ENCODE assay signal across 1 cellular context in genomic region chr2:19048593-19049264, GRCh38.
TF ChIP-seq lines count a peak whose summit lies in the region.

No MANE protein-coding gene starts in this region.

TF ChIP-seq in HepG2, 621 proteins besides CTCF, POLR2A, EP300 and RAD21 (continued from another document and continues in another):
- TF ChIP-seq PAXIP1 (CRISPR knock-in tag; conservative IDR thresholded peaks at IDR 0.05) (peak; percentile 72), ZNF367 (CRISPR knock-in tag; IDR thresholded peaks at IDR 0.05; ENCODE audit: borderline replicate concordance) (no peak), ZNF234 (CRISPR knock-in tag; conservative IDR thresholded peaks at IDR 0.05) (no peak), ADNP (CRISPR knock-in tag; IDR thresholded peaks at IDR 0.05) (no peak), FOXO4 (CRISPR knock-in tag; conservative IDR thresholded peaks at IDR 0.05) (no peak), SIX4 (CRISPR knock-in tag; IDR thresholded peaks at IDR 0.05) (peak; percentile 91; the same call in 1 of the 2 replicates), ZZZ3 (CRISPR knock-in tag; IDR thresholded peaks at IDR 0.05; ENCODE audit: borderline replicate concordance) (no peak), ZBTB21 (CRISPR knock-in tag; IDR thresholded peaks at IDR 0.05) (peak; percentile 50; the same call in 1 of the 2 replicates), SMAD3 (CRISPR knock-in tag; IDR thresholded peaks at IDR 0.05) (no peak), ZNF407 (CRISPR knock-in tag; IDR thresholded peaks at IDR 0.05; ENCODE audit: not compliant biosample characterization) (no peak), ZNF143 (CRISPR knock-in tag; IDR thresholded peaks at IDR 0.05) (no peak), SOX13 (IDR thresholded peaks at IDR 0.05) (no peak), SOX13 (CRISPR knock-in tag; conservative IDR thresholded peaks at IDR 0.05 in 1 of 2, IDR thresholded peaks at IDR 0.05 in 1 of 2) (peak in 1 of 2 experiments; percentile 18; a peak in 1 of 4 replicates), ZNF558 (CRISPR knock-in tag; IDR thresholded peaks at IDR 0.05; ENCODE audit: borderline replicate concordance) (no peak), ZBTB7A (CRISPR knock-in tag; IDR thresholded peaks at IDR 0.05) (no peak), LCORL (IDR thresholded peaks at IDR 0.05) (no peak), LCORL (CRISPR knock-in tag; IDR thresholded peaks at IDR 0.05) (no peak), ZNF607 (CRISPR knock-in tag; IDR thresholded peaks at IDR 0.05; ENCODE audit: borderline replicate concordance) (0 out of 2 replicates have a peak, but pooled peaks have one; percentile 30), POLR2AphosphoS5 (IDR thresholded peaks at IDR 0.05; ENCODE audit: low read depth, low read length) (no peak), RBM39 (IDR thresholded peaks at IDR 0.05; ENCODE audit: low read depth, low read length, poor library complexity, severe bottlenecking) (no peak), ATF4 (CRISPR knock-in tag; IDR thresholded peaks at IDR 0.05) (peak in 1 of 2 experiments; percentile 59; a peak in 2 of 4 replicates), TCF7 (IDR thresholded peaks at IDR 0.05; ENCODE audit: low read depth) (no peak; the same call in 1 of the 2 replicates), ZNF292 (CRISPR knock-in tag; IDR thresholded peaks at IDR 0.05; ENCODE audit: borderline replicate concordance, low read depth) (no peak), ZNF230 (CRISPR knock-in tag; IDR thresholded peaks at IDR 0.05) (no peak), ZNF616 (CRISPR knock-in tag; IDR thresholded peaks at IDR 0.05; ENCODE audit: low read depth) (no peak), GATAD2A (CRISPR knock-in tag; IDR thresholded peaks at IDR 0.05) (peak; percentile 47), CENPBD1 (CRISPR knock-in tag; IDR thresholded peaks at IDR 0.05; ENCODE audit: borderline replicate concordance, low read depth) (no peak), NR0B2 (CRISPR knock-in tag; IDR thresholded peaks at IDR 0.05) (no peak), HDAC2 (CRISPR knock-in tag; IDR thresholded peaks at IDR 0.05) (peak; percentile 36; the same call in 1 of the 2 replicates), ZMAT5 (CRISPR knock-in tag; IDR thresholded peaks at IDR 0.05; ENCODE audit: borderline replicate concordance, low read depth) (no peak), BATF2 (CRISPR knock-in tag; IDR thresholded peaks at IDR 0.05) (no peak), ARID3A (IDR thresholded peaks at IDR 0.05; ENCODE audit: low read depth, low read length) (no peak), ZC3H4 (CRISPR knock-in tag; IDR thresholded peaks at IDR 0.05; ENCODE audit: borderline replicate concordance) (no peak), ZNF652 (CRISPR knock-in tag; IDR thresholded peaks at IDR 0.05; ENCODE audit: borderline replicate concordance, low read depth) (peak; percentile 47; the same call in 1 of the 2 replicates), NFATC3 (CRISPR knock-in tag; IDR thresholded peaks at IDR 0.05) (no peak)
